In genomic region chr1:234868296-234869147, GRCh38 we compare ENCODE assay signal across 1 cellular context.
TF ChIP-seq lines count a peak whose summit lies in the region.

No MANE protein-coding gene starts in this region.

TF ChIP-seq in K562, 482 proteins besides CTCF, POLR2A, EP300 and RAD21 (continued from another document):
- TF ChIP-seq RERE (CRISPR knock-in tag; IDR thresholded peaks at IDR 0.05; ENCODE audit: borderline replicate concordance) (0 out of 2 replicates have a peak, but pooled peaks have one; percentile 46), CEBPG (CRISPR knock-in tag; IDR thresholded peaks at IDR 0.05) (no peak), CEBPG (tag; conservative IDR thresholded peaks at IDR 0.05 in 1 of 2, IDR thresholded peaks at IDR 0.05 in 1 of 2) (no peak), RBM34 (IDR thresholded peaks at IDR 0.05; ENCODE audit: borderline replicate concordance, insufficient read depth, low read length) (no peak), NR1H2 (CRISPR knock-in tag; IDR thresholded peaks at IDR 0.05) (no peak), DPF2 (IDR thresholded peaks at IDR 0.05) (no peak), TCF3 (CRISPR knock-in tag; IDR thresholded peaks at IDR 0.05) (no peak), FOXP1 (CRISPR knock-in tag; IDR thresholded peaks at IDR 0.05) (no peak), BCOR (IDR thresholded peaks at IDR 0.05) (peak; percentile 67), ETS1 (conservative IDR thresholded peaks at IDR 0.05; ENCODE audit: control insufficient read depth, low read depth, low read length) (no peak), YBX1 (IDR thresholded peaks at IDR 0.05) (0 out of 2 replicates have a peak, but pooled peaks have one; percentile 66), KDM5B (IDR thresholded peaks at IDR 0.05; ENCODE audit: insufficient replicate concordance, low read depth, low read length) (no peak), POLR2B (IDR thresholded peaks at IDR 0.05; ENCODE audit: low read depth, partially characterized antibody) (no peak), NFATC3 (IDR thresholded peaks at IDR 0.05) (no peak), ZNF77 (CRISPR knock-in tag; IDR thresholded peaks at IDR 0.05) (no peak), SMARCC2 (IDR thresholded peaks at IDR 0.05; ENCODE audit: low read depth) (no peak), ZNF384 (IDR thresholded peaks at IDR 0.05; ENCODE audit: low read depth, low read length) (no peak), PHTF2 (CRISPR knock-in tag; IDR thresholded peaks at IDR 0.05) (no peak), RBM25 (IDR thresholded peaks at IDR 0.05; ENCODE audit: low read depth, low read length, severe bottlenecking) (no peak)
- TF ChIP-seq, protein P1, sequence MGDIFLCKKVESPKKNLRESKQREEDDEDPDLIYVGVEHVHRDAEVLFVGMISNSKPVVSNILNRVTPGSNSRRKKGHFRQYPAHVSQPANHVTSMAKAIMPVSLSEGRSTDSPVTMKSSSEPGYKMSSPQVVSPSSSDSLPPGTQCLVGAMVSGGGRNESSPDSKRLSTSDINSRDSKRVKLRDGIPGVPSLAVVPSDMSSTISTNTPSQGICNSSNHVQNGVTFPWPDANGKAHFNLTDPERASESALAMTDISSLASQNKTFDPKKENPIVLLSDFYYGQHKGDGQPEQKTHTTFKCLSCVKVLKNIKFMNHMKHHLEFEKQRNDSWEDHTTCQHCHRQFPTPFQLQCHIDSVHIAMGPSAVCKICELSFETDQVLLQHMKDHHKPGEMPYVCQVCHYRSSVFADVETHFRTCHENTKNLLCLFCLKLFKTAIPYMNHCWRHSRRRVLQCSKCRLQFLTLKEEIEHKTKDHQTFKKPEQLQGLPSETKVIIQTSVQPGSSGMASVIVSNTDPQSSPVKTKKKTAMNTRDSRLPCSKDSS (IDR thresholded peaks at IDR 0.05; ENCODE audit: low read depth, partially characterized antibody), result no peak
- TF ChIP-seq, protein P2, sequence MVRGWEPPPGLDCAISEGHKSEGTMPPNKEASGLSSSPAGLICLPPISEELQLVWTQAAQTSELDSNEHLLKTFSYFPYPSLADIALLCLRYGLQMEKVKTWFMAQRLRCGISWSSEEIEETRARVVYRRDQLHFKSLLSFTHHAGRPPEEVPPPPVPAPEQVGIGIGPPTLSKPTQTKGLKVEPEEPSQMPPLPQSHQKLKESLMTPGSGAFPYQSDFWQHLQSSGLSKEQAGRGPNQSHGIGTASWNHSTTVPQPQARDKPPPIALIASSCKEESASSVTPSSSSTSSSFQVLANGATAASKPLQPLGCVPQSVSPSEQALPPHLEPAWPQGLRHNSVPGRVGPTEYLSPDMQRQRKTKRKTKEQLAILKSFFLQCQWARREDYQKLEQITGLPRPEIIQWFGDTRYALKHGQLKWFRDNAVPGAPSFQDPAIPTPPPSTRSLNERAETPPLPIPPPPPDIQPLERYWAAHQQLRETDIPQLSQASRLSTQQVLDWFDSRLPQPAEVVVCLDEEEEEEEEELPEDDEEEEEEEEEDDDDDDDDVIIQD (CRISPR knock-in tag; IDR thresholded peaks at IDR 0.05), result no peak
- TF ChIP-seq, protein P3, sequence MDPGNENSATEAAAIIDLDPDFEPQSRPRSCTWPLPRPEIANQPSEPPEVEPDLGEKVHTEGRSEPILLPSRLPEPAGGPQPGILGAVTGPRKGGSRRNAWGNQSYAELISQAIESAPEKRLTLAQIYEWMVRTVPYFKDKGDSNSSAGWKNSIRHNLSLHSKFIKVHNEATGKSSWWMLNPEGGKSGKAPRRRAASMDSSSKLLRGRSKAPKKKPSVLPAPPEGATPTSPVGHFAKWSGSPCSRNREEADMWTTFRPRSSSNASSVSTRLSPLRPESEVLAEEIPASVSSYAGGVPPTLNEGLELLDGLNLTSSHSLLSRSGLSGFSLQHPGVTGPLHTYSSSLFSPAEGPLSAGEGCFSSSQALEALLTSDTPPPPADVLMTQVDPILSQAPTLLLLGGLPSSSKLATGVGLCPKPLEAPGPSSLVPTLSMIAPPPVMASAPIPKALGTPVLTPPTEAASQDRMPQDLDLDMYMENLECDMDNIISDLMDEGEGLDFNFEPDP (CRISPR knock-in tag; IDR thresholded peaks at IDR 0.05), result no peak
